14 cellular contexts compared by ENCODE assay signal in genomic region chr18:69330345-69330744, GRCh38.
"Had no signal": no experiment of that assay in that cellular context is flagged by ENCODE, and none has a peak within 500 bp of the region (broad histone marks: within the 10 kb centered on the region; RNA-seq: fewer than 3 reads in every experiment).

No MANE protein-coding gene starts in this region.

- ATAC-seq: activated CD4-positive, CD25-positive, alpha-beta regulatory T cell treated with anti-CD3 and anti-CD28 coated beads, Interleukin-2, amount 50 U/mL, for 24 hours; effector memory CD8-positive, alpha-beta T cell; gastrocnemius medialis; heart left ventricle; left lung; naive thymus-derived CD8-positive, alpha-beta T cell had no signal

- DNase-seq: activated effector memory CD4-positive, alpha-beta T cell treated with Interleukin-2 at 50 U/mL for 16 hours; activated T-cell treated with anti-CD3 and anti-CD28 coated beads, Interleukin-2, amount 50 U/mL, for 1 hour; adrenal gland; dermis blood vessel endothelial cell; effector memory CD8-positive, alpha-beta T cell; erythroblast; gastrocnemius medialis; heart left ventricle; left lung; mammary epithelial cell; naive thymus-derived CD8-positive, alpha-beta T cell; stimulated activated CD4-positive, alpha-beta T cell treated with anti-CD3 and anti-CD28 coated beads, Interleukin-4, amount 100 ng/mL, for 24 hours; stimulated activated naive CD4-positive, alpha-beta T cell had no signal
